In the genomic region with DNA sequence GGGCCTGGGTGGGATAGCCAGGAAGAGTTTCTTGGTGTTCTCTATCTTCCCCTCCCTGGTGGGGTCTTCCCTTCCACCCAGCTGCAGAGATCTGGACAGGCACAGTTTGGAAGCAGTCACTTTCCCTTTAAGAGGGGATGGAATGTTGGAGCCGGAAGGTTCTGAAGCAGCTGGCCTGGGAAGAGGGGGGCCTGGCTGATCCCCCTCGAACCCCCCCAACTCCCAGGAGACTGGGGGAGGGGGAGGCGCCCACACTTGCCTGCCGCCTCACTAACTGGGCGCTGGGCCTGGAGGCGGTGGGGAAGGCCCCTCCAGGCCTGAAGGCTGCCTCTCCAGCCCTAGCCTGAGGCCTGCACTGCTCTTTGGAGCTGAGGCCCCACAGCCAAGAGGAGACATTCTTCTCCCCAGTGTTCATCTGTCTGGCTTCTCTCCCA, we compare ENCODE assay signal across 8 cellular contexts. TPM values are rescaled to one million over a fixed set of nuclear protein-coding genes. Genes with fewer than 3 reads are reported as not detected.
DNase-seq lines count a peak whose midpoint lies in the region; ATAC-seq and TF ChIP-seq lines count a peak whose summit lies in the region.

No MANE protein-coding gene starts in this region.

- H3K36me3 ChIP-seq in mesodermal cell (ENCODE audit: control insufficient read depth, insufficient read depth, low read length) (peaks cover 28% of the 10 kb centered on the region), upper lobe of right lung (no peaks in the 10 kb centered on the region)

- 0% methylated on average over 3 of the region's 6 CpGs for WGBS in mesodermal cell (ENCODE audit: insufficient coverage in 2 of 2), 2 experiments

- in situ Hi-C loops in SK-MEL-5 (cut with HindIII; ENCODE audit: low pct_unique_long_range_greater_than_20kb, low sequenced_read_pairs), result no loop called here

- H3K4me3 ChIP-seq in mesodermal cell (ENCODE audit: extremely low read depth, insufficient read depth, low read length, poor library complexity, severe bottlenecking) (peak overlapping the region; percentile 71), upper lobe of right lung (peak overlapping the region; percentile 97)

- H3K4me1 ChIP-seq in mesodermal cell (ENCODE audit: control insufficient read depth, insufficient read depth, low read length, poor library complexity, severe bottlenecking) (peaks cover 19% of the 10 kb centered on the region), upper lobe of right lung (peaks cover 47% of the 10 kb centered on the region)

- peaks cover 32% of the 10 kb centered on the region for H3K4me1 Mint-ChIP-seq in stimulated activated naive CD8-positive, alpha-beta T cell treated with anti-CD3 and anti-CD28 coated beads, Interleukin-15, Interleukin-2, amounts not matched to agents 100 ng/mL and 50 ng/mL, for 24 hours (ENCODE audit: low read depth)

- no peaks in the 10 kb centered on the region for H3K27me3 ChIP-seq in upper lobe of right lung

- peaks cover 5% of the 10 kb centered on the region for H3K36me3 Mint-ChIP-seq in stimulated activated naive CD8-positive, alpha-beta T cell treated with anti-CD3 and anti-CD28 coated beads, Interleukin-15, Interleukin-2, amounts not matched to agents 100 ng/mL and 50 ng/mL, for 24 hours (ENCODE audit: low read depth)

- H3K9me3 Mint-ChIP-seq in stimulated activated naive CD8-positive, alpha-beta T cell treated with anti-CD3 and anti-CD28 coated beads, Interleukin-15, Interleukin-2, amounts not matched to agents 100 ng/mL and 50 ng/mL, for 24 hours, result no peaks in the 10 kb centered on the region

- TF ChIP-seq CTCF in upper lobe of right lung (IDR thresholded peaks at IDR 0.05), result no peak

- H3K27me3 Mint-ChIP-seq in stimulated activated naive CD8-positive, alpha-beta T cell treated with anti-CD3 and anti-CD28 coated beads, Interleukin-15, Interleukin-2, amounts not matched to agents 100 ng/mL and 50 ng/mL, for 24 hours, result no peaks in the 10 kb centered on the region

- intact Hi-C loops in upper lobe of right lung (cut with DNase I), result no loop called here

- peak overlapping the region; percentile 52 for H3K27ac Mint-ChIP-seq in stimulated activated naive CD8-positive, alpha-beta T cell treated with anti-CD3 and anti-CD28 coated beads, Interleukin-15, Interleukin-2, amounts not matched to agents 100 ng/mL and 50 ng/mL, for 24 hours

- DNase-seq in stimulated activated naive CD8-positive, alpha-beta T cell treated with anti-CD3 and anti-CD28 coated beads, Interleukin-15, Interleukin-2, amounts not matched to agents 100 U/mL and 50 U/mL, for 24 hours, result no peak
- DNase-seq in SK-MEL-5 (ENCODE audit: low read depth, low spot score), result peak; percentile 38
- peak; percentile 77 for DNase-seq in epidermal melanocyte (ENCODE audit: insufficient read length, low spot score)
- peak; percentile 76 for DNase-seq in upper lobe of right lung
- DNase-seq in GF-D8 (lab: John Stamatoyannopoulos, UW), result no peak
- DNase-seq in DMS114 treated with DMSO at 0.1 percent for 48 hours (lab: John Stamatoyannopoulos, UW; ENCODE audit: unreplicated experiment), result no peak

- H3K9me3 ChIP-seq in mesodermal cell (ENCODE audit: control insufficient read depth, low read length), result no peaks in the 10 kb centered on the region
- no peaks in the 10 kb centered on the region for H3K9me3 ChIP-seq in upper lobe of right lung

- peak overlapping the region; percentile 95 for H3K4me3 Mint-ChIP-seq in stimulated activated naive CD8-positive, alpha-beta T cell treated with anti-CD3 and anti-CD28 coated beads, Interleukin-15, Interleukin-2, amounts not matched to agents 100 ng/mL and 50 ng/mL, for 24 hours

- H3K27ac ChIP-seq in mesodermal cell (ENCODE audit: low read depth, low read length, severe bottlenecking) (peak overlapping the region; percentile 86), upper lobe of right lung (peak overlapping the region; percentile 85)

- ATAC-seq in stimulated activated naive CD8-positive, alpha-beta T cell treated with anti-CD3 and anti-CD28 coated beads, Interleukin-15, Interleukin-2, amounts not matched to agents 100 U/mL and 50 U/mL, for 24 hours, result no peak
- ATAC-seq in upper lobe of right lung, result peak; percentile 60

RNA-seq across cellular contexts. Expression of a gene that starts 1.4 kb away (rescaled TPM):
- total RNA-seq in SK-MEL-5 (2014; rRNA removed; shearing (Covaris generic)), result 29.1 and 32.0 TPM in 2 replicates
- 43.0 and 60.2 TPM in 2 replicates for polyA plus RNA-seq in SK-MEL-5 (2015; cell fraction: cytosol; rRNA removed)
- polyA plus RNA-seq in SK-MEL-5 (2015; cell fraction: nucleus; rRNA removed), result 172 and 222 TPM in 2 replicates
- polyA plus RNA-seq in mesodermal cell (2013, experiment 1 of 2), result 86.1 TPM
- polyA plus RNA-seq in mesodermal cell (2013, experiment 2 of 2), result 71.8 TPM
- 54.1 TPM for total RNA-seq in upper lobe of right lung

RNA-seq across cellular contexts. Expression of a gene that starts 18.1 kb away (rescaled TPM):
- total RNA-seq in SK-MEL-5 (2014; rRNA removed; shearing (Covaris generic)), result 353 and 355 TPM in 2 replicates
- polyA plus RNA-seq in SK-MEL-5 (2015; cell fraction: cytosol; rRNA removed), result 393 and 418 TPM in 2 replicates
- polyA plus RNA-seq in SK-MEL-5 (2015; cell fraction: nucleus; rRNA removed), result 252 and 280 TPM in 2 replicates
- 612 TPM for polyA plus RNA-seq in mesodermal cell (2013, experiment 1 of 2)
- polyA plus RNA-seq in mesodermal cell (2013, experiment 2 of 2), result 553 TPM
- 245 TPM for total RNA-seq in upper lobe of right lung

RNA-seq across cellular contexts. Expression of a gene that starts 21.4 kb away (rescaled TPM):
- 62.6 and 66.4 TPM in 2 replicates for total RNA-seq in SK-MEL-5 (2014; rRNA removed; shearing (Covaris generic))
- 55.3 and 56.3 TPM in 2 replicates for polyA plus RNA-seq in SK-MEL-5 (2015; cell fraction: cytosol; rRNA removed)
- 218 TPM in 2 replicates for polyA plus RNA-seq in SK-MEL-5 (2015; cell fraction: nucleus; rRNA removed)
- polyA plus RNA-seq in mesodermal cell (2013, experiment 1 of 2), result 39.7 TPM
- 34.4 TPM for polyA plus RNA-seq in mesodermal cell (2013, experiment 2 of 2)
- total RNA-seq in upper lobe of right lung, result 37.6 TPM

RNA-seq across cellular contexts. Expression of a gene that starts 29.5 kb away (rescaled TPM):
- 24.7 and 32.2 TPM in 2 replicates for total RNA-seq in SK-MEL-5 (2014; rRNA removed; shearing (Covaris generic))
- 50.2 and 53.8 TPM in 2 replicates for polyA plus RNA-seq in SK-MEL-5 (2015; cell fraction: cytosol; rRNA removed)
- 176 and 204 TPM in 2 replicates for polyA plus RNA-seq in SK-MEL-5 (2015; cell fraction: nucleus; rRNA removed)
- 33.7 TPM for polyA plus RNA-seq in mesodermal cell (2013, experiment 1 of 2)
- 27.1 TPM for polyA plus RNA-seq in mesodermal cell (2013, experiment 2 of 2)
- 60.9 TPM for total RNA-seq in upper lobe of right lung

RNA-seq across cellular contexts. Expression of a gene that starts 59.7 kb away (rescaled TPM):
- total RNA-seq in SK-MEL-5 (2014; rRNA removed; shearing (Covaris generic)), result not detected in 2 replicates
- polyA plus RNA-seq in SK-MEL-5 (2015; cell fraction: cytosol; rRNA removed), result not detected in 2 replicates
- polyA plus RNA-seq in SK-MEL-5 (2015; cell fraction: nucleus; rRNA removed), result not detected in 2 replicates
- not detected for polyA plus RNA-seq in mesodermal cell (2013, experiment 1 of 2)
- polyA plus RNA-seq in mesodermal cell (2013, experiment 2 of 2), result not detected
- not detected for total RNA-seq in upper lobe of right lung

Comparison
In these comparisons a context has a peak if more than half of its experiments do, and no peak if none do; other contexts are left out.
1. DNase-seq: peak in SK-MEL-5 (single experiment), epidermal melanocyte (single experiment) and upper lobe of right lung (single experiment); none in stimulated activated naive CD8-positive, alpha-beta T cell treated with anti-CD3 and anti-CD28 coated beads, Interleukin-15, Interleukin-2, amounts not matched to agents 100 U/mL and 50 U/mL, for 24 hours (single experiment), GF-D8 (single experiment) and DMS114 treated with DMSO at 0.1 percent for 48 hours (single experiment).